ENCODE assay signal across 8 cellular contexts in genomic region chr2:19355931-19356544, GRCh38. TPM values are rescaled to one million over a fixed set of nuclear protein-coding genes. Genes with fewer than 3 reads are reported as not detected.
DNase-seq lines count a peak whose midpoint lies in the region; ATAC-seq and TF ChIP-seq lines count a peak whose summit lies in the region.

No MANE protein-coding gene starts in this region.

- H3K9me3 ChIP-seq in AG04450 (ENCODE audit: control insufficient read depth, insufficient read depth, low read length): peaks cover 14% of the 10 kb centered on the region; the same call in 1 of the 2 replicates
- H3K9me3 ChIP-seq in esophagus (ENCODE audit: control insufficient read depth in 2 of 2, insufficient read depth in 1 of 2, low read depth in 1 of 2, low read length in 1 of 2): no peaks in the 10 kb centered on the region

- no peak for ATAC-seq in GM21737 (IDR thresholded peaks at IDR 0.05; ENCODE audit: unreplicated experiment)
- ATAC-seq in HG03565 (IDR thresholded peaks at IDR 0.05; ENCODE audit: unreplicated experiment): no peak

- DNase-seq in AG04450 (ENCODE audit: low read depth, low spot score): no peak
- peak; percentile 13 for DNase-seq in GM20000 (ENCODE audit: low spot score)
- DNase-seq in nephron progenitor cell: peak; percentile 36
- no peak for DNase-seq in stimulated activated CD4-positive, alpha-beta T cell treated with anti-CD3 and anti-CD28 coated beads, Interleukin-4, amount 100 ng/mL, for 1 hour
- DNase-seq in stimulated activated CD8-positive, alpha-beta memory T cell treated with anti-CD3 and anti-CD28 coated beads, Interleukin-4, amount 100 ng/mL, for 48 hours: no peak

- 46 to 64% methylated on average over 35 of the region's 35 CpGs for WGBS in esophagus, 2 donors

- no peak overlapping the region for H3K27ac Mint-ChIP-seq in nephron progenitor cell

- H3K27me3 Mint-ChIP-seq in nephron progenitor cell (ENCODE audit: low read depth, poor library complexity): peaks cover 82% of the 10 kb centered on the region

- H3K4me3 ChIP-seq in AG04450 (ENCODE audit: low read depth, low read length): peak overlapping the region; percentile 93
- peak overlapping the region in 1 of 2 donors; percentile 57 for H3K4me3 ChIP-seq in esophagus (ENCODE audit: low read depth in 1 of 2, low read length in 2 of 2)

- CTCF ChIA-PET in AG04450 (lab: Charles Lee): interaction anchor here (1.1 to 1.3 kb wide), 2 partner anchors 606 to 835 kb away, joined by 4 read pairs; no protein-coding TSS in a partner anchor

- peak overlapping the region; percentile 47 for H3K27ac ChIP-seq in AG04450 (ENCODE audit: low read depth, low read length)
- peak overlapping the region; percentile 19 to 53 for H3K27ac ChIP-seq in esophagus (ENCODE audit: low read depth in 2 of 2, low read length in 1 of 2)

- POLR2A ChIA-PET in AG04450 (lab: Yijun Ruan, JAX): interaction anchor here (1.2 kb wide), 1 partner anchor 139 kb away, joined by 3 read pairs; no protein-coding TSS in a partner anchor

- peaks cover 81% of the 10 kb centered on the region for H3K4me1 Mint-ChIP-seq in nephron progenitor cell

- H3K36me3 ChIP-seq in esophagus (ENCODE audit: control insufficient read depth in 2 of 2, insufficient read depth in 2 of 2, low read length in 1 of 2): no peaks in the 10 kb centered on the region

- TF ChIP-seq CTCF in AG04450 (IDR thresholded peaks at IDR 0.05; ENCODE audit: low read depth, low read length) (no peak), GM20000 (IDR thresholded peaks at IDR 0.05; ENCODE audit: extremely low read depth, missing control alignments) (no peak), nephron progenitor cell (IDR thresholded peaks at IDR 0.05) (no peak)

- H3K9me3 Mint-ChIP-seq in nephron progenitor cell: no peaks in the 10 kb centered on the region

- H3K36me3 Mint-ChIP-seq in nephron progenitor cell (ENCODE audit: low read depth): peaks cover 46% of the 10 kb centered on the region

- H3K27me3 ChIP-seq in AG04450 (ENCODE audit: control insufficient read depth, insufficient read depth, low read length) (no peaks in the 10 kb centered on the region), esophagus (ENCODE audit: control insufficient read depth in 1 of 2, insufficient read depth in 2 of 2, low read length in 2 of 2) (peaks cover 5 to 7% of the 10 kb centered on the region in 2 donors)

- H3K4me1 ChIP-seq in esophagus (ENCODE audit: control insufficient read depth in 2 of 2, insufficient read depth in 2 of 2, low read length in 1 of 2): peaks cover 6 to 11% of the 10 kb centered on the region in 2 donors

- H3K4me3 Mint-ChIP-seq in nephron progenitor cell: peak overlapping the region; percentile 93

RNA-seq across cellular contexts. Expression of gene OSR1, which starts 2.4 kb away (rescaled TPM):
- polyA plus RNA-seq in AG04450 (2011; rRNA removed) (13.5 and 14.0 TPM in 2 replicates), esophagus (1 to 10 TPM; 1.1 to 1.7 TPM)
- polyA minus RNA-seq in AG04450 (2011; rRNA and poly(A)+ RNA removed): 11.5 and 14.0 TPM in 2 replicates

Comparison
In these comparisons a context has a peak if more than half of its experiments do, and no peak if none do; other contexts are left out.
1. DNase-seq: peak in GM20000 (single experiment) and nephron progenitor cell (single experiment); none in AG04450 (single experiment), stimulated activated CD4-positive, alpha-beta T cell treated with anti-CD3 and anti-CD28 coated beads, Interleukin-4, amount 100 ng/mL, for 1 hour (single experiment) and stimulated activated CD8-positive, alpha-beta memory T cell treated with anti-CD3 and anti-CD28 coated beads, Interleukin-4, amount 100 ng/mL, for 48 hours (single experiment).